8 cellular contexts compared by ENCODE assay signal in genomic region chr5:177546262-177546741, GRCh38. TPM values are rescaled to one million over a fixed set of nuclear protein-coding genes. Genes with fewer than 3 reads are reported as not detected.
DNase-seq lines count a peak whose midpoint lies in the region; ATAC-seq and TF ChIP-seq lines count a peak whose summit lies in the region.

No MANE protein-coding gene starts in this region.

- H3K4me1 Mint-ChIP-seq in activated CD4-positive, alpha-beta T cell treated with anti-CD3 and anti-CD28 coated beads for 36 hours: peaks cover 19% of the 10 kb centered on the region
- H3K4me1 Mint-ChIP-seq in activated CD4-positive, alpha-beta T cell treated with anti-CD3 and anti-CD28 coated beads, Interleukin-2, amount 10 ng/mL, durations not matched to agents 7 days and 5 days: peaks cover 7% of the 10 kb centered on the region

- no peaks in the 10 kb centered on the region for H3K27me3 Mint-ChIP-seq in activated CD4-positive, alpha-beta T cell treated with anti-CD3 and anti-CD28 coated beads for 36 hours
- H3K27me3 Mint-ChIP-seq in activated CD4-positive, alpha-beta T cell treated with anti-CD3 and anti-CD28 coated beads, Interleukin-2, amount 10 ng/mL, durations not matched to agents 7 days and 5 days: no peaks in the 10 kb centered on the region

- CTCF ChIA-PET in activated CD4-positive, alpha-beta T cell treated with anti-CD3 and anti-CD28 coated beads for 36 hours (lab: Charles Lee): interaction anchor here (0.7 to 2.3 kb wide), 5 partner anchors 9 to 91 kb away, joined by 3 to 7 read pairs (median 5); no protein-coding TSS in a partner anchor
- CTCF ChIA-PET in activated CD4-positive, alpha-beta T cell treated with anti-CD3 and anti-CD28 coated beads, Interleukin-2, amount 10 ng/mL, durations not matched to agents 7 days and 5 days (lab: Charles Lee): interaction anchor here (0.7 to 1.8 kb wide), 5 partner anchors 10 to 258 kb away, joined by 3 to 9 read pairs (median 4); partner anchors contain the start of gene B4GALT7

- peaks cover 10% of the 10 kb centered on the region for H3K36me3 Mint-ChIP-seq in activated CD4-positive, alpha-beta T cell treated with anti-CD3 and anti-CD28 coated beads for 36 hours (ENCODE audit: low read depth)
- peaks cover 11% of the 10 kb centered on the region for H3K36me3 Mint-ChIP-seq in activated CD4-positive, alpha-beta T cell treated with anti-CD3 and anti-CD28 coated beads, Interleukin-2, amount 10 ng/mL, durations not matched to agents 7 days and 5 days (ENCODE audit: low read depth)

- H3K9me3 Mint-ChIP-seq in activated CD4-positive, alpha-beta T cell treated with anti-CD3 and anti-CD28 coated beads for 36 hours (ENCODE audit: low read depth): no peaks in the 10 kb centered on the region
- no peaks in the 10 kb centered on the region for H3K9me3 Mint-ChIP-seq in activated CD4-positive, alpha-beta T cell treated with anti-CD3 and anti-CD28 coated beads, Interleukin-2, amount 10 ng/mL, durations not matched to agents 7 days and 5 days

- TF ChIP-seq POLR2A in heart left ventricle (IDR thresholded peaks at IDR 0.05): no peak

- peaks cover 9 to 78% (median 61%) of the 10 kb centered on the region in 12 donors for H3K4me1 ChIP-seq in heart left ventricle

- H3K27me3 ChIP-seq in heart left ventricle: no peaks in the 10 kb centered on the region

- POLR2A ChIA-PET in activated CD4-positive, alpha-beta T cell treated with anti-CD3 and anti-CD28 coated beads for 36 hours (lab: Charles Lee): no interaction called here
- POLR2A ChIA-PET in activated CD4-positive, alpha-beta T cell treated with anti-CD3 and anti-CD28 coated beads, Interleukin-2, amount 10 ng/mL, durations not matched to agents 7 days and 5 days (lab: Charles Lee): no interaction called here

- H3K27ac ChIP-seq in heart left ventricle: peak overlapping the region in 11 of 12 donors; percentile 27 to 85 (median 71)

- intact Hi-C loops in activated CD4-positive, alpha-beta T cell treated with anti-CD3 and anti-CD28 coated beads for 36 hours (cut with DNase I, micrococcal nuclease): no loop called here
- intact Hi-C loops in heart left ventricle (cut with DNase I): loop anchor here in 1 of 10 donors (10.0 kb wide), 1 partner anchor 48 kb away; the partner anchor contains the start of gene TMED9

- 63 to 88% (median 79%) methylated on average over 1 of the region's 1 CpG for WGBS in heart left ventricle, 4 donors

- no peak overlapping the region for H3K4me3 Mint-ChIP-seq in activated CD4-positive, alpha-beta T cell treated with anti-CD3 and anti-CD28 coated beads for 36 hours
- no peak overlapping the region for H3K4me3 Mint-ChIP-seq in activated CD4-positive, alpha-beta T cell treated with anti-CD3 and anti-CD28 coated beads, Interleukin-2, amount 10 ng/mL, durations not matched to agents 7 days and 5 days

- H3K4me3 ChIP-seq in WI38 (ENCODE audit: low read depth, low read length): no peak overlapping the region
- H3K4me3 ChIP-seq in heart left ventricle: no peak overlapping the region
- no peak overlapping the region for H3K4me3 ChIP-seq in skeletal muscle cell (ENCODE audit: low read depth, low read length)

- TF ChIP-seq CTCF in WI38 (IDR thresholded peaks at IDR 0.05; ENCODE audit: low read depth, low read length): peak; percentile 8; the same call in 1 of the 2 replicates
- no peak for TF ChIP-seq CTCF in heart left ventricle (IDR thresholded peaks at IDR 0.05)

- peak overlapping the region; percentile 32 for H3K27ac Mint-ChIP-seq in activated CD4-positive, alpha-beta T cell treated with anti-CD3 and anti-CD28 coated beads for 36 hours
- H3K27ac Mint-ChIP-seq in activated CD4-positive, alpha-beta T cell treated with anti-CD3 and anti-CD28 coated beads, Interleukin-2, amount 10 ng/mL, durations not matched to agents 7 days and 5 days: no peak overlapping the region

- H3K9me3 ChIP-seq in heart left ventricle: no peaks in the 10 kb centered on the region

- peaks cover 0 to 24% (median 8%) of the 10 kb centered on the region in 9 donors for H3K36me3 ChIP-seq in heart left ventricle

- peak; percentile 69 for ATAC-seq in activated CD4-positive, alpha-beta T cell treated with anti-CD3 and anti-CD28 coated beads for 36 hours
- ATAC-seq in heart left ventricle (peak; percentile 38 to 85 (median 78)), HG02642 (IDR thresholded peaks at IDR 0.05; ENCODE audit: poor library complexity, unreplicated experiment) (no peak), GM18909 (IDR thresholded peaks at IDR 0.05; ENCODE audit: poor library complexity, unreplicated experiment) (no peak)

- DNase-seq in activated CD4-positive, alpha-beta T cell treated with anti-CD3 and anti-CD28 coated beads for 36 hours: no peak
- no peak for DNase-seq in activated CD4-positive, alpha-beta T cell treated with anti-CD3 and anti-CD28 coated beads, Interleukin-2, amount 10 ng/mL, durations not matched to agents 7 days and 5 days
- DNase-seq in heart left ventricle (peak in 2 of 5 donors; percentile 69 to 72), skeletal muscle cell (ENCODE audit: low read depth) (peak; percentile 96), ecto neural progenitor cell (ENCODE audit: low spot score) (no peak)

RNA-seq across cellular contexts. Expression of gene FAM193B, which starts 8.1 kb away (rescaled TPM):
- 10 to 100 TPM; 63.6 to 77.7 TPM for total RNA-seq in activated CD4-positive, alpha-beta T cell treated with anti-CD3 and anti-CD28 coated beads for 36 hours
- 100 to 1,000 TPM; 102 to 120 TPM for total RNA-seq in activated CD4-positive, alpha-beta T cell treated with anti-CD3 and anti-CD28 coated beads, Interleukin-2, amount 10 ng/mL, durations not matched to agents 7 days and 5 days
- total RNA-seq in heart left ventricle: 10 to 100 TPM; 13.1 to 34.4 (median 20.2) TPM
- 10 to 100 TPM; 17.4 to 58.9 TPM for polyA plus RNA-seq in heart left ventricle

RNA-seq across cellular contexts. Expression of gene DDX41, which starts 29.5 kb away (rescaled TPM):
- 100 to 1,000 TPM; 192 to 197 TPM for total RNA-seq in activated CD4-positive, alpha-beta T cell treated with anti-CD3 and anti-CD28 coated beads for 36 hours
- 100 to 1,000 TPM; 106 to 118 TPM for total RNA-seq in activated CD4-positive, alpha-beta T cell treated with anti-CD3 and anti-CD28 coated beads, Interleukin-2, amount 10 ng/mL, durations not matched to agents 7 days and 5 days
- total RNA-seq in heart left ventricle: 10 to 100 TPM; 24.4 to 53.8 (median 37.7) TPM
- 10 to 100 TPM; 33.0 to 65.4 TPM for polyA plus RNA-seq in heart left ventricle

RNA-seq across cellular contexts. Expression of gene DOK3, which starts 36.7 kb away (rescaled TPM):
- 1 to 10 TPM; 4.2 to 4.8 TPM for total RNA-seq in activated CD4-positive, alpha-beta T cell treated with anti-CD3 and anti-CD28 coated beads for 36 hours
- total RNA-seq in activated CD4-positive, alpha-beta T cell treated with anti-CD3 and anti-CD28 coated beads, Interleukin-2, amount 10 ng/mL, durations not matched to agents 7 days and 5 days: 1 to 10 TPM; 2.9 to 3.9 TPM
- 10 to 100 TPM in 1 of 9 donors, 1 to 10 TPM in 7, under 1 TPM in 1; 0.77 to 23.8 (median 2.7) TPM for total RNA-seq in heart left ventricle
- 1 to 10 TPM; 1.1 to 3.0 TPM for polyA plus RNA-seq in heart left ventricle

RNA-seq across cellular contexts. Expression of gene TMED9, which starts 45.7 kb away (rescaled TPM):
- total RNA-seq in activated CD4-positive, alpha-beta T cell treated with anti-CD3 and anti-CD28 coated beads for 36 hours: 100 to 1,000 TPM in 1 of 2 experiments, 10 to 100 TPM in 1; 83.2 to 109 TPM
- 100 to 1,000 TPM in 1 of 2 experiments, 10 to 100 TPM in 1; 94.0 to 105 TPM for total RNA-seq in activated CD4-positive, alpha-beta T cell treated with anti-CD3 and anti-CD28 coated beads, Interleukin-2, amount 10 ng/mL, durations not matched to agents 7 days and 5 days
- total RNA-seq in heart left ventricle: 100 to 1,000 TPM in 2 of 9 donors, 10 to 100 TPM in 7; 46.2 to 138 (median 77.0) TPM
- polyA plus RNA-seq in heart left ventricle: 100 to 1,000 TPM in 1 of 2 donors, 10 to 100 TPM in 1; 62.8 to 321 TPM

RNA-seq across cellular contexts. Expression of gene PDLIM7, which starts 48.9 kb away (rescaled TPM):
- 10 to 100 TPM; 41.9 to 50.2 TPM for total RNA-seq in activated CD4-positive, alpha-beta T cell treated with anti-CD3 and anti-CD28 coated beads for 36 hours
- total RNA-seq in activated CD4-positive, alpha-beta T cell treated with anti-CD3 and anti-CD28 coated beads, Interleukin-2, amount 10 ng/mL, durations not matched to agents 7 days and 5 days: 10 to 100 TPM; 31.6 to 32.4 TPM
- total RNA-seq in heart left ventricle: 100 to 1,000 TPM in 1 of 9 donors, 10 to 100 TPM in 8; 36.3 to 124 (median 49.4) TPM
- 10 to 100 TPM; 89.9 to 95.1 TPM for polyA plus RNA-seq in heart left ventricle

Comparison
In these comparisons a context has a peak if more than half of its experiments do, and no peak if none do; other contexts are left out.
1. ATAC-seq: peak in activated CD4-positive, alpha-beta T cell treated with anti-CD3 and anti-CD28 coated beads for 36 hours (single experiment) and heart left ventricle (4 of 4); none in HG02642 (single experiment) and GM18909 (single experiment).